In genomic region chr19:18833849-18834643, GRCh38 we compare ENCODE assay signal across 9 cellular contexts. TPM values are rescaled to one million over a fixed set of nuclear protein-coding genes. Genes with fewer than 3 reads are reported as not detected.
DNase-seq lines count a peak whose midpoint lies in the region; ATAC-seq and TF ChIP-seq lines count a peak whose summit lies in the region.
"Had no signal": no experiment of that assay in that cellular context is flagged by ENCODE, and none has a peak within 500 bp of the region (broad histone marks: within the 10 kb centered on the region; RNA-seq: fewer than 3 reads in every experiment).

No MANE protein-coding gene starts in this region.

- H3K36me3 Mint-ChIP-seq in mesothelial cell of epicardium: peaks cover 7% of the 10 kb centered on the region

- no peak overlapping the region for H3K27ac ChIP-seq in DOHH2 (ENCODE audit: low read depth, low read length)
- peak overlapping the region; percentile 93 to 96 for H3K27ac ChIP-seq in breast epithelium

- no peak for ATAC-seq in GM19463 (IDR thresholded peaks at IDR 0.05; ENCODE audit: unreplicated experiment)

- H3F3A ChIP-seq in DOHH2 (ENCODE audit: control insufficient read depth, insufficient read depth): peaks cover 3% of the 10 kb centered on the region; the same call in 1 of the 2 replicates

- H3K36me3 ChIP-seq in DOHH2 (ENCODE audit: control insufficient read depth, low read length) (peaks cover 67% of the 10 kb centered on the region), breast epithelium (no peaks in the 10 kb centered on the region)

- no peaks in the 10 kb centered on the region for H3K9me2 ChIP-seq in DOHH2 (replicated peaks; ENCODE audit: control insufficient read depth, low read length)

- TF ChIP-seq CTCF in DOHH2 (IDR thresholded peaks at IDR 0.05; ENCODE audit: low read depth, low read length, poor library complexity, severe bottlenecking) (no peak), breast epithelium (IDR thresholded peaks at IDR 0.05) (no peak), mesothelial cell of epicardium (IDR thresholded peaks at IDR 0.05; ENCODE audit: unreplicated experiment) (no peak)

- H3K4me2 ChIP-seq in DOHH2 (ENCODE audit: low read length): peak overlapping the region; percentile 92

- intact Hi-C loops in breast epithelium (cut with DNase I; ENCODE audit: low total_unique reads): no loop called here

- DNase-seq in NCI-H1417 (lab: John Stamatoyannopoulos, UW) (peak in 2 of 3 experiments; percentile 70 to 89), breast epithelium (ENCODE audit: low spot score in 2 of 2) (no peak), mesothelial cell of epicardium (ENCODE audit: low spot score in 2 of 2, unreplicated experiment in 2 of 2) (no peak), GOT3 (lab: John Stamatoyannopoulos, UW) (no peak), iPS-NIHi7 (ENCODE audit: extremely low spot score) (no peak)
- DNase-seq in stimulated activated CD4-positive, alpha-beta T cell treated with anti-CD3 and anti-CD28 coated beads, Interleukin-1b, Interleukin-23, amount 100 ng/mL, for 48 hours: no peak

- H3K4me3 Mint-ChIP-seq in mesothelial cell of epicardium: peak overlapping the region; percentile 94

- H3K4me3 ChIP-seq in DOHH2 (ENCODE audit: low read length): peak overlapping the region; percentile 95
- H3K4me3 ChIP-seq in breast epithelium: peak overlapping the region; percentile 88 to 96 (median 92)

- H3K4me1 Mint-ChIP-seq in mesothelial cell of epicardium: peaks cover 32% of the 10 kb centered on the region

- H3K27ac Mint-ChIP-seq in mesothelial cell of epicardium: peak overlapping the region; percentile 81

- H4K20me1 ChIP-seq in DOHH2 (ENCODE audit: control insufficient read depth, insufficient read depth, low read depth, low read length): peaks cover 51% of the 10 kb centered on the region

- no peak for TF ChIP-seq POLR2A in breast epithelium (IDR thresholded peaks at IDR 0.05)

- no peaks in the 10 kb centered on the region for H3K27me3 ChIP-seq in DOHH2 (ENCODE audit: control insufficient read depth, low read length)
- no peaks in the 10 kb centered on the region for H3K27me3 ChIP-seq in breast epithelium

- H3K9me3 Mint-ChIP-seq in mesothelial cell of epicardium: no peaks in the 10 kb centered on the region

- H3K4me1 ChIP-seq in DOHH2 (ENCODE audit: control insufficient read depth, low read length) (peaks cover 48% of the 10 kb centered on the region), breast epithelium (no peaks in the 10 kb centered on the region)

- no peaks in the 10 kb centered on the region for H3K27me3 Mint-ChIP-seq in mesothelial cell of epicardium (ENCODE audit: low read depth)

- H3K9me3 ChIP-seq in DOHH2 (ENCODE audit: control insufficient read depth, insufficient read depth, low read length) (no peaks in the 10 kb centered on the region), breast epithelium (no peaks in the 10 kb centered on the region)

- H3K79me2 ChIP-seq in DOHH2 (ENCODE audit: control insufficient read depth, low read length): peaks cover 76% of the 10 kb centered on the region

RNA-seq across cellular contexts. Expression of gene UPF1, which starts 2.3 kb away (rescaled TPM):
- 10 to 100 TPM; 59.8 to 83.6 (median 75.2) TPM for total RNA-seq in breast epithelium
- total RNA-seq in mesothelial cell of epicardium: 72.1 to 73.3 TPM (median 73.0 TPM) in 3 replicates

RNA-seq across cellular contexts. Expression of gene COMP, which starts 42.9 kb away (rescaled TPM):
- total RNA-seq in breast epithelium (1 to 10 TPM; 1.0 to 4.9 (median 2.2) TPM), mesothelial cell of epicardium (0.16 to 0.31 TPM (median 0.18 TPM) in 3 replicates)
- total RNA-seq: T-helper 1 cell treated with Interleukin-12 subunit alpha and Interleukin-12 subunit beta and Interleukin-4 antibody, amounts not matched to agents 30 ng/mL and 1 ng/mL, for 36 hours had no signal

Comparison
In these comparisons a context has a peak if more than half of its experiments do, and no peak if none do; other contexts are left out.
1. DNase-seq: peak in NCI-H1417 (2 of 3); none in breast epithelium (0 of 2), mesothelial cell of epicardium (0 of 2), GOT3 (single experiment), iPS-NIHi7 (single experiment) and stimulated activated CD4-positive, alpha-beta T cell treated with anti-CD3 and anti-CD28 coated beads, Interleukin-1b, Interleukin-23, amount 100 ng/mL, for 48 hours (single experiment).